In genomic region chr22:42726811-42727210, GRCh38 we compare ENCODE assay signal across 18 cellular contexts. TPM values are rescaled to one million over a fixed set of nuclear protein-coding genes. Genes with fewer than 3 reads are reported as not detected.
"Had no signal": no experiment of that assay in that cellular context is flagged by ENCODE, and none has a peak within 500 bp of the region (broad histone marks: within the 10 kb centered on the region; RNA-seq: fewer than 3 reads in every experiment).

No MANE protein-coding gene starts in this region.

- H3K4me1 ChIP-seq: left ventricle myocardium inferior had no signal

- H3K27me3 ChIP-seq: esophagus muscularis mucosa, upper lobe of right lung had no signal

- ATAC-seq: activated naive CD4-positive, alpha-beta T cell treated with anti-CD3 and anti-CD28 coated beads, Interleukin-2, amount 50 U/mL, for 72 hours; activated T-cell treated with anti-CD3 and anti-CD28 coated beads, Interleukin-2, amount 50 U/mL, for 4 hours; natural killer cell treated with Interleukin-12 subunit alpha and Interleukin-12 subunit beta and Interleukin-15 and Interleukin-18, amount 100 ng/mL, for 72 hours; upper lobe of right lung had no signal

- H3K36me3 ChIP-seq: cardiac muscle cell, esophagus muscularis mucosa, left ventricle myocardium inferior, upper lobe of right lung, WERI-Rb-1 had no signal

- DNase-seq: activated CD4-positive, alpha-beta memory T cell treated with anti-CD3 and anti-CD28 coated beads, Interleukin-2, amount 10 ng/mL, durations not matched to agents 7 days and 5 days; activated effector memory CD4-positive, alpha-beta T cell treated with anti-CD3 and anti-CD28 coated beads, Interleukin-2, amount 50 U/mL, for 16 hours; activated T-cell treated with anti-CD3 and anti-CD28 coated beads, Interleukin-2, amount 50 U/mL, for 4 hours; dorsolateral prefrontal cortex; kidney; left ventricle myocardium inferior; posterior cingulate gyrus; stimulated activated CD4-positive, alpha-beta T cell treated with anti-CD3 and anti-CD28 coated beads, Interleukin-4, amount 100 ng/mL, for 1 hour; stimulated activated naive CD4-positive, alpha-beta T cell; upper lobe of right lung; WERI-Rb-1 had no signal

- H3K4me3 Mint-ChIP-seq: activated CD4-positive, alpha-beta memory T cell treated with anti-CD3 and anti-CD28 coated beads, Interleukin-2, amount 10 ng/mL, durations not matched to agents 7 days and 5 days; activated T-cell treated with anti-CD3 and anti-CD28 coated beads, Interleukin-2, amount 50 U/mL, for 4 hours; memory B cell; natural killer cell treated with Interleukin-12 subunit alpha and Interleukin-12 subunit beta and Interleukin-15 and Interleukin-18, amount 100 ng/mL, for 72 hours; T-helper 1 cell treated with Interleukin-12 subunit alpha and Interleukin-12 subunit beta and Interleukin-4 antibody, amounts not matched to agents 30 μg/mL and 1 μg/mL, for 36 hours had no signal

- H3K4me3 ChIP-seq: cardiac muscle cell, dorsolateral prefrontal cortex, esophagus muscularis mucosa, hepatocyte, left ventricle myocardium inferior, upper lobe of right lung had no signal

- H3K9me3 ChIP-seq: esophagus muscularis mucosa, left ventricle myocardium inferior, upper lobe of right lung had no signal

- H3K27ac ChIP-seq: cardiac muscle cell, dorsolateral prefrontal cortex, esophagus muscularis mucosa, hepatocyte, left ventricle myocardium inferior, upper lobe of right lung, WERI-Rb-1 had no signal

- H3K27ac Mint-ChIP-seq: activated CD4-positive, alpha-beta memory T cell treated with anti-CD3 and anti-CD28 coated beads, Interleukin-2, amount 10 ng/mL, durations not matched to agents 7 days and 5 days; activated naive CD4-positive, alpha-beta T cell treated with anti-CD3 and anti-CD28 coated beads, Interleukin-2, amount 50 U/mL, for 72 hours; natural killer cell treated with Interleukin-12 subunit alpha and Interleukin-12 subunit beta and Interleukin-15 and Interleukin-18, amount 100 ng/mL, for 72 hours; T-helper 1 cell treated with Interleukin-12 subunit alpha and Interleukin-12 subunit beta and Interleukin-4 antibody, amounts not matched to agents 30 μg/mL and 1 μg/mL, for 36 hours had no signal

- H3K9me3 Mint-ChIP-seq: activated CD4-positive, alpha-beta memory T cell treated with anti-CD3 and anti-CD28 coated beads, Interleukin-2, amount 10 ng/mL, durations not matched to agents 7 days and 5 days; activated naive CD4-positive, alpha-beta T cell treated with anti-CD3 and anti-CD28 coated beads, Interleukin-2, amount 50 U/mL, for 72 hours; activated T-cell treated with anti-CD3 and anti-CD28 coated beads, Interleukin-2, amount 50 U/mL, for 4 hours; memory B cell; natural killer cell treated with Interleukin-12 subunit alpha and Interleukin-12 subunit beta and Interleukin-15 and Interleukin-18, amount 100 ng/mL, for 72 hours; T-helper 1 cell treated with Interleukin-12 subunit alpha and Interleukin-12 subunit beta and Interleukin-4 antibody, amounts not matched to agents 30 μg/mL and 1 μg/mL, for 36 hours had no signal

- H3K36me3 Mint-ChIP-seq: activated naive CD4-positive, alpha-beta T cell treated with anti-CD3 and anti-CD28 coated beads, Interleukin-2, amount 50 U/mL, for 72 hours; memory B cell; natural killer cell treated with Interleukin-12 subunit alpha and Interleukin-12 subunit beta and Interleukin-15 and Interleukin-18, amount 100 ng/mL, for 72 hours had no signal

RNA-seq across cellular contexts. Expression of gene A4GALT, which starts 6.1 kb away (rescaled TPM):
- total RNA-seq: activated T-cell treated with anti-CD3 and anti-CD28 coated beads, Interleukin-2, amount 50 U/mL, for 4 hours had no signal
